ENCODE assay signal across 1 cellular context in genomic region chr17:80253631-80254395, GRCh38.
TF ChIP-seq lines count a peak whose summit lies in the region.

No MANE protein-coding gene starts in this region.

TF ChIP-seq in WTC11, 78 proteins besides CTCF, POLR2A, EP300 and RAD21 (continued from another document):
- no peak for TF ChIP-seq ZBTB21 (CRISPR knock-in tag; IDR thresholded peaks at IDR 0.05; ENCODE audit: borderline replicate concordance)
- no peak for TF ChIP-seq GABPB1 (CRISPR knock-in tag; IDR thresholded peaks at IDR 0.05)
- no peak for TF ChIP-seq NR2C2 (CRISPR knock-in tag; IDR thresholded peaks at IDR 0.05)
- TF ChIP-seq, protein P1, sequence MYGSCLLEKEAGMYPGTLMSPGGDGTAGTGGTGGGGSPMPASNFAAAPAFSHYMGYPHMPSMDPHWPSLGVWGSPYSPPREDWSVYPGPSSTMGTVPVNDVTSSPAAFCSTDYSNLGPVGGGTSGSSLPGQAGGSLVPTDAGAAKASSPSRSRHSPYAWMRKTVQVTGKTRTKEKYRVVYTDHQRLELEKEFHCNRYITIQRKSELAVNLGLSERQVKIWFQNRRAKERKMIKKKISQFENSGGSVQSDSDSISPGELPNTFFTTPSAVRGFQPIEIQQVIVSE (CRISPR knock-in tag; IDR thresholded peaks at IDR 0.05; ENCODE audit: borderline replicate concordance), result no peak
- no peak for TF ChIP-seq IRF1 (CRISPR knock-in tag; IDR thresholded peaks at IDR 0.05)
- TF ChIP-seq SMAD4 (CRISPR knock-in tag; IDR thresholded peaks at IDR 0.05), result no peak
- TF ChIP-seq ZBTB43 (CRISPR knock-in tag; IDR thresholded peaks at IDR 0.05), result no peak
TF ChIP-seq in WTC11: peak in this region for 0.
